15 cellular contexts compared by ENCODE assay signal in the genomic region with DNA sequence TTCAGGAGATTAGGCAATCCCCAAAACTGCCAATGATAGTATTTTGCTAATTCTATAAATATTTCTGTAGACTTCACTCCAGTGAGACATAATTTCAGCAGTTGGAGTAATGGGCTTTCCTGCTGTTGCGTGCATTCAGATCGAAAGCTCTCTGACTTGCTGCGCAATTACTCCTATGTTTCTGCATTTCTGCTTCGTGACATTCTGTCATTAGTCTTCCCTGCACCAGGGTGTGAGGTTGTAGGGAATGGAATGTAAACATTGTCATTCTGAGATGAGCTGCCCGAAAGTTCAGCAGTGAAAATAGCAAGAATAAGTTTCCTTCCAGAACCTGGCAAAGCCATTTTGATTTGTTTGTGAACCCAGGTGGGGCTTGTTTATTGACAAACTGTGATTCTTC. TPM values are rescaled to one million over a fixed set of nuclear protein-coding genes. Genes with fewer than 3 reads are reported as not detected.
DNase-seq lines count a peak whose midpoint lies in the region; ATAC-seq and TF ChIP-seq lines count a peak whose summit lies in the region.
"Had no signal": no experiment of that assay in that cellular context is flagged by ENCODE, and none has a peak within 500 bp of the region (broad histone marks: within the 10 kb centered on the region; RNA-seq: fewer than 3 reads in every experiment).

No MANE protein-coding gene starts in this region.

- H3K4me1 Mint-ChIP-seq in GM23338 = peaks cover 35% of the 10 kb centered on the region

- H3K4me3 Mint-ChIP-seq in GM23338 = no peak overlapping the region
- H3K4me3 Mint-ChIP-seq: activated naive CD4-positive, alpha-beta T cell treated with anti-CD3 and anti-CD28 coated beads, Interleukin-2, amount 50 U/mL, for 24 hours; H9; IgD-negative memory B cell had no signal

- H3F3A ChIP-seq in GM23338 (replicated peaks; ENCODE audit: low read depth) = no peaks in the 10 kb centered on the region

- no peaks in the 10 kb centered on the region for H3K9me3 ChIP-seq in esophagus muscularis mucosa
- H3K9me3 ChIP-seq in sigmoid colon = no peaks in the 10 kb centered on the region

- DNase-seq in GM23338 (ENCODE audit: low spot score) = peak; percentile 44
- peak; percentile 62 for DNase-seq in NCI-H69 (lab: John Stamatoyannopoulos, UW)
- no peak for DNase-seq in esophagus muscularis mucosa (ENCODE audit: extremely low spot score)
- no peak for DNase-seq in sigmoid colon
- no peak for DNase-seq in D341Med (ENCODE audit: low spot score)
- no peak for DNase-seq in NCI-H82 treated with DMSO at 0.1 percent for 48 hours (lab: John Stamatoyannopoulos, UW; ENCODE audit: unreplicated experiment)
- DNase-seq: activated CD8-positive, alpha-beta memory T cell treated with anti-CD3 and anti-CD28 coated beads for 24 hours; H9; head of caudate nucleus; midbrain; NCI-H1436 treated with DMSO at 0.1 percent for 48 hours; T-helper 2 cell had no signal

- H3K36me3 ChIP-seq in GM23338 (ENCODE audit: insufficient read depth) = no peaks in the 10 kb centered on the region; the same call in 1 of the 2 replicates
- H3K36me3 ChIP-seq in esophagus muscularis mucosa = no peaks in the 10 kb centered on the region
- no peaks in the 10 kb centered on the region for H3K36me3 ChIP-seq in sigmoid colon

- TF ChIP-seq EP300 in esophagus muscularis mucosa (IDR thresholded peaks at IDR 0.05) (no peak), sigmoid colon (IDR thresholded peaks at IDR 0.05) (no peak)

- no peak overlapping the region for H3K27ac Mint-ChIP-seq in GM23338

- TF ChIP-seq POLR2A in esophagus muscularis mucosa (IDR thresholded peaks at IDR 0.05; ENCODE audit: low read depth) (no peak), sigmoid colon (IDR thresholded peaks at IDR 0.05) (no peak)

- H3K9me2 ChIP-seq in GM23338 (ENCODE audit: insufficient read depth) = no peaks in the 10 kb centered on the region; the same call in 1 of the 2 replicates

- TF ChIP-seq CTCF in GM23338 (conservative IDR thresholded peaks at IDR 0.05; ENCODE audit: low read depth in 2 of 2) (no peak), esophagus muscularis mucosa (IDR thresholded peaks at IDR 0.05) (no peak), sigmoid colon (IDR thresholded peaks at IDR 0.05) (no peak)

- 0 out of 2 replicates have a peak overlapping the region, but pooled peaks have one; percentile 17 for H3K4me2 ChIP-seq in GM23338

- H3K79me2 ChIP-seq in GM23338 (replicated peaks; ENCODE audit: insufficient read depth) = no peaks in the 10 kb centered on the region

- 33% methylated on average over 5 of the region's 5 CpGs for WGBS in esophagus muscularis mucosa
- WGBS in sigmoid colon, 2 donors = 70 to 71% methylated on average over 5 of the region's 5 CpGs

- ATAC-seq in GM23338 = peak; percentile 30; the same call in 1 of the 3 replicates
- no peak for ATAC-seq in HG03139 (IDR thresholded peaks at IDR 0.05; ENCODE audit: unreplicated experiment)

- H3K4me1 ChIP-seq in GM23338 (ENCODE audit: insufficient read depth) (peaks cover 32% of the 10 kb centered on the region), esophagus muscularis mucosa (peaks cover 70 to 81% (median 76%) of the 10 kb centered on the region in 4 donors), sigmoid colon (peaks cover 0 to 88% (median 75%) of the 10 kb centered on the region in 4 donors)

- peaks cover 1% of the 10 kb centered on the region for H3K27me3 Mint-ChIP-seq in GM23338 (ENCODE audit: insufficient read depth, low read depth, poor library complexity)
- H3K27me3 Mint-ChIP-seq: activated naive CD4-positive, alpha-beta T cell treated with anti-CD3 and anti-CD28 coated beads, Interleukin-2, amount 50 U/mL, for 24 hours; IgD-negative memory B cell had no signal

- H3K27me3 ChIP-seq in GM23338 (ENCODE audit: insufficient read depth) = no peaks in the 10 kb centered on the region
- H3K27me3 ChIP-seq in esophagus muscularis mucosa = no peaks in the 10 kb centered on the region
- no peaks in the 10 kb centered on the region for H3K27me3 ChIP-seq in sigmoid colon

- H3K4me3 ChIP-seq in GM23338 (no peak overlapping the region), esophagus muscularis mucosa (peak overlapping the region; percentile 22 to 36 (median 30)), sigmoid colon (peak overlapping the region in 2 of 4 donors; percentile 14 to 28)

- intact Hi-C loops in esophagus muscularis mucosa (cut with DNase I) (no loop called here), sigmoid colon (cut with DNase I) (no loop called here)

- peaks cover 5% of the 10 kb centered on the region; the same call in 1 of the 3 replicates for H3K9me3 Mint-ChIP-seq in GM23338
- H3K9me3 Mint-ChIP-seq: activated naive CD4-positive, alpha-beta T cell treated with anti-CD3 and anti-CD28 coated beads, Interleukin-2, amount 50 U/mL, for 24 hours; IgD-negative memory B cell had no signal

- H3K27ac ChIP-seq in GM23338 (ENCODE audit: low read depth) (no peak overlapping the region), esophagus muscularis mucosa (replicated peaks in 1 of 4) (peak overlapping the region; percentile 59 to 84 (median 80)), sigmoid colon (peak overlapping the region; percentile 74 to 83 (median 82))

- no peak overlapping the region for H2AFZ ChIP-seq in GM23338

- H4K20me1 ChIP-seq in GM23338 (replicated peaks; ENCODE audit: insufficient read depth) = no peaks in the 10 kb centered on the region

- no peaks in the 10 kb centered on the region for H3K36me3 Mint-ChIP-seq in GM23338 (ENCODE audit: low read depth)
- H3K36me3 Mint-ChIP-seq: IgD-negative memory B cell had no signal

TF ChIP-seq in GM23338, 12 proteins besides CTCF, POLR2A, EP300 and RAD21 (continues in another document):
- TF ChIP-seq, protein P1, sequence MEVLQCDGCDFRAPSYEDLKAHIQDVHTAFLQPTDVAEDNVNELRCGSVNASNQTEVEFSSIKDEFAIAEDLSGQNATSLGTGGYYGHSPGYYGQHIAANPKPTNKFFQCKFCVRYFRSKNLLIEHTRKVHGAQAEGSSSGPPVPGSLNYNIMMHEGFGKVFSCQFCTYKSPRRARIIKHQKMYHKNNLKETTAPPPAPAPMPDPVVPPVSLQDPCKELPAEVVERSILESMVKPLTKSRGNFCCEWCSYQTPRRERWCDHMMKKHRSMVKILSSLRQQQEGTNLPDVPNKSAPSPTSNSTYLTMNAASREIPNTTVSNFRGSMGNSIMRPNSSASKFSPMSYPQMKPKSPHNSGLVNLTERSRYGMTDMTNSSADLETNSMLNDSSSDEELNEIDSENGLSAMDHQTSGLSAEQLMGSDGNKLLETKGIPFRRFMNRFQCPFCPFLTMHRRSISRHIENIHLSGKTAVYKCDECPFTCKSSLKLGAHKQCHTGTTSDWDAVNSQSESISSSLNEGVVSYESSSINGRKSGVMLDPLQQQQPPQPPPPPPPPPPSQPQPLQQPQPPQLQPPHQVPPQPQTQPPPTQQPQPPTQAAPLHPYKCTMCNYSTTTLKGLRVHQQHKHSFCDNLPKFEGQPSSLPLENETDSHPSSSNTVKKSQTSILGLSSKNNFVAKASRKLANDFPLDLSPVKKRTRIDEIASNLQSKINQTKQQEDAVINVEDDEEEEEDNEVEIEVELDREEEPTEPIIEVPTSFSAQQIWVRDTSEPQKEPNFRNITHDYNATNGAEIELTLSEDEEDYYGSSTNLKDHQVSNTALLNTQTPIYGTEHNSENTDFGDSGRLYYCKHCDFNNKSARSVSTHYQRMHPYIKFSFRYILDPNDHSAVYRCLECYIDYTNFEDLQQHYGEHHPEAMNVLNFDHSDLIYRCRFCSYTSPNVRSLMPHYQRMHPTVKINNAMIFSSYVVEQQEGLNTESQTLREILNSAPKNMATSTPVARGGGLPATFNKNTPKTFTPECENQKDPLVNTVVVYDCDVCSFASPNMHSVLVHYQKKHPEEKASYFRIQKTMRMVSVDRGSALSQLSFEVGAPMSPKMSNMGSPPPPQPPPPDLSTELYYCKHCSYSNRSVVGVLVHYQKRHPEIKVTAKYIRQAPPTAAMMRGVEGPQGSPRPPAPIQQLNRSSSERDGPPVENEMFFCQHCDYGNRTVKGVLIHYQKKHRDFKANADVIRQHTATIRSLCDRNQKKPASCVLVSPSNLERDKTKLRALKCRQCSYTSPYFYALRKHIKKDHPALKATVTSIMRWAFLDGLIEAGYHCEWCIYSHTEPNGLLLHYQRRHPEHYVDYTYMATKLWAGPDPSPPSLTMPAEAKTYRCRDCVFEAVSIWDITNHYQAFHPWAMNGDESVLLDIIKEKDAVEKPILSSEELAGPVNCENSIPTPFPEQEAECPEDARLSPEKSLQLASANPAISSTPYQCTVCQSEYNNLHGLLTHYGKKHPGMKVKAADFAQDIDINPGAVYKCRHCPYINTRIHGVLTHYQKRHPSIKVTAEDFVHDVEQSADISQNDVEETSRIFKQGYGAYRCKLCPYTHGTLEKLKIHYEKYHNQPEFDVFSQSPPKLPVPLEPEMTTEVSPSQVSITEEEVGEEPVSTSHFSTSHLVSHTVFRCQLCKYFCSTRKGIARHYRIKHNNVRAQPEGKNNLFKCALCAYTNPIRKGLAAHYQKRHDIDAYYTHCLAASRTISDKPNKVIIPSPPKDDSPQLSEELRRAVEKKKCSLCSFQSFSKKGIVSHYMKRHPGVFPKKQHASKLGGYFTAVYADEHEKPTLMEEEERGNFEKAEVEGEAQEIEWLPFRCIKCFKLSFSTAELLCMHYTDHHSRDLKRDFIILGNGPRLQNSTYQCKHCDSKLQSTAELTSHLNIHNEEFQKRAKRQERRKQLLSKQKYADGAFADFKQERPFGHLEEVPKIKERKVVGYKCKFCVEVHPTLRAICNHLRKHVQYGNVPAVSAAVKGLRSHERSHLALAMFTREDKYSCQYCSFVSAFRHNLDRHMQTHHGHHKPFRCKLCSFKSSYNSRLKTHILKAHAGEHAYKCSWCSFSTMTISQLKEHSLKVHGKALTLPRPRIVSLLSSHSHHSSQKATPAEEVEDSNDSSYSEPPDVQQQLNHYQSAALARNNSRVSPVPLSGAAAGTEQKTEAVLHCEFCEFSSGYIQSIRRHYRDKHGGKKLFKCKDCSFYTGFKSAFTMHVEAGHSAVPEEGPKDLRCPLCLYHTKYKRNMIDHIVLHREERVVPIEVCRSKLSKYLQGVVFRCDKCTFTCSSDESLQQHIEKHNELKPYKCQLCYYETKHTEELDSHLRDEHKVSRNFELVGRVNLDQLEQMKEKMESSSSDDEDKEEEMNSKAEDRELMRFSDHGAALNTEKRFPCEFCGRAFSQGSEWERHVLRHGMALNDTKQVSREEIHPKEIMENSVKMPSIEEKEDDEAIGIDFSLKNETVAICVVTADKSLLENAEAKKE (CRISPR knock-in tag; IDR thresholded peaks at IDR 0.05) = no peak
- TF ChIP-seq EZH2 (IDR thresholded peaks at IDR 0.05; ENCODE audit: low read depth, unreplicated experiment) = no peak
- no peak for TF ChIP-seq ZNF114 (CRISPR knock-in tag; IDR thresholded peaks at IDR 0.05)
- no peak for TF ChIP-seq JUNB (IDR thresholded peaks at IDR 0.05; ENCODE audit: unreplicated experiment)
- TF ChIP-seq CREB1 (CRISPR knock-in tag; IDR thresholded peaks at IDR 0.05; ENCODE audit: low read depth) = no peak
- no peak for TF ChIP-seq NANOG (IDR thresholded peaks at IDR 0.05; ENCODE audit: borderline replicate concordance)

RNA-seq across cellular contexts. Expression of gene SAMD4A, which starts 58.2 kb away (rescaled TPM):
- total RNA-seq in GM23338 (2014; rRNA removed; shearing (Covaris generic)) = 5.2 and 6.9 TPM in 2 replicates
- polyA plus RNA-seq in GM23338 (2016; fragmentation: Nextera tagmentation; extraction: Ambion mirVana) (1.1 and 1.6 TPM in 2 replicates), sigmoid colon (1 to 10 TPM; 4.2 to 7.8 (median 5.9) TPM)
- total RNA-seq in esophagus muscularis mucosa (100 to 1,000 TPM in 2 of 4 donors, 10 to 100 TPM in 2; 76.8 to 123 (median 97.0) TPM), sigmoid colon (100 to 1,000 TPM in 2 of 4 donors, 10 to 100 TPM in 2; 79.8 to 135 (median 105) TPM)

Comparison
In these comparisons a context has a peak if more than half of its experiments do, and no peak if none do; other contexts are left out.
1. DNase-seq: peak in GM23338 (single experiment) and NCI-H69 (single experiment); none in esophagus muscularis mucosa (single experiment), sigmoid colon (single experiment), D341Med (single experiment) and NCI-H82 treated with DMSO at 0.1 percent for 48 hours (single experiment).